In genomic region chr15:40695469-40695910, GRCh38 we compare ENCODE assay signal across 8 cellular contexts. TPM values are rescaled to one million over a fixed set of nuclear protein-coding genes. Genes with fewer than 3 reads are reported as not detected.
DNase-seq lines count a peak whose midpoint lies in the region; ATAC-seq and TF ChIP-seq lines count a peak whose summit lies in the region.

No MANE protein-coding gene starts in this region.

- H4K20me1 ChIP-seq in MM.1S (ENCODE audit: insufficient read depth, low read length), result no peaks in the 10 kb centered on the region

- peak overlapping the region; percentile 98 for H3K9ac ChIP-seq in MM.1S (ENCODE audit: low read length)

- peak; percentile 37 for ATAC-seq in GM21737 (IDR thresholded peaks at IDR 0.05; ENCODE audit: unreplicated experiment)

- peak overlapping the region; percentile 100 for H3K4me3 ChIP-seq in MM.1S (ENCODE audit: low read length)

- H3K27ac ChIP-seq in MM.1S (ENCODE audit: low read length), result peak overlapping the region; percentile 98

- H3K9me2 ChIP-seq in MM.1S (replicated peaks; ENCODE audit: insufficient read depth, low read length), result no peaks in the 10 kb centered on the region

- H3K27me3 ChIP-seq in MM.1S (replicated peaks; ENCODE audit: insufficient read depth, low read length), result no peaks in the 10 kb centered on the region

- H3K79me2 ChIP-seq in MM.1S (ENCODE audit: low read length), result peaks cover 37% of the 10 kb centered on the region

- peaks cover 28% of the 10 kb centered on the region for H3F3A ChIP-seq in MM.1S (ENCODE audit: insufficient read depth, low read length)

- DNase-seq in ELR (ENCODE audit: low read depth), result peak; percentile 54
- peak; percentile 18 for DNase-seq in MM.1S
- no peak for DNase-seq in mesothelial cell of epicardium (ENCODE audit: low spot score in 2 of 2, unreplicated experiment in 2 of 2)
- no peak for DNase-seq in DMS79 (lab: John Stamatoyannopoulos, UW)
- DNase-seq in GDM1 (lab: John Stamatoyannopoulos, UW), result no peak
- no peak for DNase-seq in NCI-H2196 treated with DMSO at 0.1 percent for 48 hours (lab: John Stamatoyannopoulos, UW; ENCODE audit: unreplicated experiment)

- intact Hi-C loops in dendritic cell treated with granulocyte-macrophage colony-stimulating factor and Interleukin-4, amounts not matched to agents 40 ng/mL and 50 ng/mL, for 4 days (cut with micrococcal nuclease), result loop anchor here (2.0 kb wide), 1 partner anchor 101 kb away; the partner anchor contains the start of gene KNL1

- H3K4me1 ChIP-seq in MM.1S (ENCODE audit: low read length), result peaks cover 7% of the 10 kb centered on the region; the same call in 1 of the 2 replicates

- H3K27me3 Mint-ChIP-seq in dendritic cell treated with granulocyte-macrophage colony-stimulating factor and Interleukin-4, amounts not matched to agents 40 ng/mL and 50 ng/mL, for 4 days, result no peaks in the 10 kb centered on the region
- H3K27me3 Mint-ChIP-seq in mesothelial cell of epicardium (ENCODE audit: low read depth), result no peaks in the 10 kb centered on the region

- peak overlapping the region; percentile 98 for H2AFZ ChIP-seq in MM.1S (ENCODE audit: low read length)

- H3K4me1 Mint-ChIP-seq in dendritic cell treated with granulocyte-macrophage colony-stimulating factor and Interleukin-4, amounts not matched to agents 40 ng/mL and 50 ng/mL, for 4 days (ENCODE audit: low read depth), result peaks cover 25% of the 10 kb centered on the region
- peaks cover 14% of the 10 kb centered on the region for H3K4me1 Mint-ChIP-seq in mesothelial cell of epicardium

- no peaks in the 10 kb centered on the region for H3K9me3 ChIP-seq in MM.1S (replicated peaks; ENCODE audit: insufficient read depth, low read length)

- peak overlapping the region; percentile 94 for H3K4me2 ChIP-seq in MM.1S (ENCODE audit: low read depth, low read length)

- no peaks in the 10 kb centered on the region for H3K36me3 ChIP-seq in MM.1S (replicated peaks; ENCODE audit: insufficient read depth, low read length)

- TF ChIP-seq CTCF in MM.1S (IDR thresholded peaks at IDR 0.05; ENCODE audit: low read length) (no peak), mesothelial cell of epicardium (IDR thresholded peaks at IDR 0.05; ENCODE audit: unreplicated experiment) (no peak)

- peak overlapping the region; percentile 89 for H3K27ac Mint-ChIP-seq in dendritic cell treated with granulocyte-macrophage colony-stimulating factor and Interleukin-4, amounts not matched to agents 40 ng/mL and 50 ng/mL, for 4 days
- peak overlapping the region; percentile 95 for H3K27ac Mint-ChIP-seq in mesothelial cell of epicardium

- H3K36me3 Mint-ChIP-seq in dendritic cell treated with granulocyte-macrophage colony-stimulating factor and Interleukin-4, amounts not matched to agents 40 ng/mL and 50 ng/mL, for 4 days (ENCODE audit: low read depth), result peaks cover 23% of the 10 kb centered on the region
- no peaks in the 10 kb centered on the region for H3K36me3 Mint-ChIP-seq in mesothelial cell of epicardium

- H3K9me3 Mint-ChIP-seq in dendritic cell treated with granulocyte-macrophage colony-stimulating factor and Interleukin-4, amounts not matched to agents 40 ng/mL and 50 ng/mL, for 4 days, result no peaks in the 10 kb centered on the region
- no peaks in the 10 kb centered on the region for H3K9me3 Mint-ChIP-seq in mesothelial cell of epicardium

- H3K4me3 Mint-ChIP-seq in dendritic cell treated with granulocyte-macrophage colony-stimulating factor and Interleukin-4, amounts not matched to agents 40 ng/mL and 50 ng/mL, for 4 days, result peak overlapping the region; percentile 98
- peak overlapping the region; percentile 92 for H3K4me3 Mint-ChIP-seq in mesothelial cell of epicardium

RNA-seq across cellular contexts. Expression of gene RAD51, which starts 0.5 kb away (rescaled TPM):
- total RNA-seq in mesothelial cell of epicardium, result 8.2 to 9.3 TPM (median 8.3 TPM) in 3 replicates

RNA-seq across cellular contexts. Expression of gene RMDN3, which starts 59.6 kb away (rescaled TPM):
- total RNA-seq in mesothelial cell of epicardium, result 25.1 to 29.3 TPM (median 26.9 TPM) in 3 replicates

Comparison
In these comparisons a context has a peak if more than half of its experiments do, and no peak if none do; other contexts are left out.
1. DNase-seq: peak in ELR (single experiment) and MM.1S (single experiment); none in mesothelial cell of epicardium (0 of 2), DMS79 (single experiment), GDM1 (single experiment) and NCI-H2196 treated with DMSO at 0.1 percent for 48 hours (single experiment).